11 cellular contexts compared by ENCODE assay signal in genomic region chr1:94095112-94095637, GRCh38. TPM values are rescaled to one million over a fixed set of nuclear protein-coding genes. Genes with fewer than 3 reads are reported as not detected.
DNase-seq lines count a peak whose midpoint lies in the region; ATAC-seq and TF ChIP-seq lines count a peak whose summit lies in the region.
"Had no signal": no experiment of that assay in that cellular context is flagged by ENCODE, and none has a peak within 500 bp of the region (broad histone marks: within the 10 kb centered on the region; RNA-seq: fewer than 3 reads in every experiment).

No MANE protein-coding gene starts in this region.

- CTCF ChIA-PET in RWPE1 (lab: Yijun Ruan, JAX) = interaction anchor here (0.5 to 0.8 kb wide), 2 partner anchors 10 to 35 kb away, joined by 3 read pairs; no protein-coding TSS in a partner anchor

- POLR2A ChIA-PET in RWPE1 (lab: Yijun Ruan, JAX; ENCODE audit: low non-redundant PET) = no interaction called here

- H3K27ac Mint-ChIP-seq in immature natural killer cell = no peak overlapping the region

- no peak for ATAC-seq in lung (ENCODE audit: insufficient read depth, low FRiP score)

- peaks cover 1 to 8% (median 4%) of the 10 kb centered on the region in 3 donors for H3K27me3 Mint-ChIP-seq in immature natural killer cell (ENCODE audit: low read depth in 3 of 3)

- H3K27me3 ChIP-seq in ectodermal cell (ENCODE audit: control insufficient read depth, insufficient read depth, low read length, poor library complexity, severe bottlenecking) (no peaks in the 10 kb centered on the region), lung (ENCODE audit: control insufficient read depth, insufficient read depth) (no peaks in the 10 kb centered on the region)

- H3K9me3 ChIP-seq in KOPT-K1 (ENCODE audit: insufficient read depth, low read length, poor library complexity, severe bottlenecking) (no peaks in the 10 kb centered on the region), ectodermal cell (ENCODE audit: control insufficient read depth, low read length) (no peaks in the 10 kb centered on the region), lung (ENCODE audit: control insufficient read depth in 2 of 2, insufficient read depth in 1 of 2, low read length in 1 of 2) (no peaks in the 10 kb centered on the region)

- TF ChIP-seq CTCF in lung (IDR thresholded peaks at IDR 0.05; ENCODE audit: control extremely low read depth, extremely low read depth) = no peak
- no peak for TF ChIP-seq CTCF in RWPE1 (conservative IDR thresholded peaks at IDR 0.05; ENCODE audit: low read depth)

- DNase-seq in lung (ENCODE audit: low spot score) (no peak), substantia nigra (lab: John Stamatoyannopoulos, UW) (peak in 30 of 49 donors; percentile 4 to 83 (median 40)), RWPE1 (ENCODE audit: low spot score) (no peak), NCI-H510A treated with DMSO at 0.1 percent for 48 hours (lab: John Stamatoyannopoulos, UW) (no peak), SK-N-DZ (ENCODE audit: low spot score) (no peak), immature natural killer cell (no peak)
- DNase-seq: stimulated activated CD8-positive, alpha-beta memory T cell treated with anti-CD3 and anti-CD28 coated beads, Interleukin-4, amount 100 ng/mL, for 48 hours had no signal

- peaks cover 0 to 4% (median 0%) of the 10 kb centered on the region in 3 donors for H3K36me3 Mint-ChIP-seq in immature natural killer cell

- WGBS in ectodermal cell, 2 experiments = 88% methylated on average over 21 of the region's 21 CpGs
- 61 to 75% methylated on average over 21 of the region's 21 CpGs for WGBS in lung, 2 donors

- H3K27ac ChIP-seq in KOPT-K1 (ENCODE audit: low read depth, low read length, poor library complexity, severe bottlenecking) (peak overlapping the region; percentile 95), ectodermal cell (ENCODE audit: insufficient read depth, low read depth, low read length, poor library complexity, severe bottlenecking) (peak overlapping the region; percentile 0), lung (ENCODE audit: low read depth in 1 of 2, low read length in 1 of 2) (peak overlapping the region; percentile 66 to 89), substantia nigra (ENCODE audit: low read depth, low read length, poor library complexity, severe bottlenecking) (peak overlapping the region; percentile 35), RWPE1 (no peak overlapping the region)

- no peak overlapping the region for H3K4me3 Mint-ChIP-seq in immature natural killer cell

- no peaks in the 10 kb centered on the region for H3K36me3 ChIP-seq in KOPT-K1 (ENCODE audit: insufficient read depth, low read length)
- no peaks in the 10 kb centered on the region for H3K36me3 ChIP-seq in ectodermal cell (ENCODE audit: control insufficient read depth, insufficient read depth, low read length)
- H3K36me3 ChIP-seq in lung (ENCODE audit: control insufficient read depth in 2 of 2, insufficient read depth in 2 of 2, low read length in 2 of 2) = no peaks in the 10 kb centered on the region

- H3K4me3 ChIP-seq in ectodermal cell (ENCODE audit: insufficient read depth, low read depth, low read length) = no peak overlapping the region
- no peak overlapping the region for H3K4me3 ChIP-seq in lung

- H3K9me3 Mint-ChIP-seq in immature natural killer cell = no peaks in the 10 kb centered on the region

- H3K4me1 ChIP-seq in ectodermal cell (ENCODE audit: control insufficient read depth, insufficient read depth, low read length) = peaks cover 48% of the 10 kb centered on the region
- peaks cover 7 to 13% of the 10 kb centered on the region in 2 donors for H3K4me1 ChIP-seq in lung (ENCODE audit: control insufficient read depth in 2 of 2, insufficient read depth in 2 of 2, low read length in 2 of 2)

- H3K4me1 Mint-ChIP-seq in immature natural killer cell = peaks cover 15 to 20% of the 10 kb centered on the region in 2 donors

RNA-seq across cellular contexts. Expression of gene ABCA4, which starts 25.8 kb away (rescaled TPM):
- polyA plus RNA-seq in ectodermal cell (2013, experiment 1 of 4) = 0.43 TPM
- 0.36 TPM for polyA plus RNA-seq in ectodermal cell (2013, experiment 2 of 4)
- polyA plus RNA-seq in ectodermal cell (2013, experiment 3 of 4) = 0.27 TPM
- polyA plus RNA-seq in ectodermal cell (2013, experiment 4 of 4) = 0.41 TPM
- 1 to 10 TPM in 1 of 2 donors, under 1 TPM in 1; 1.00 to 1.0 TPM for total RNA-seq in lung
- polyA plus RNA-seq in lung = under 1 TPM; 0.21 to 0.33 TPM
- 0.58 and 1.2 TPM in 2 replicates for polyA plus RNA-seq in SK-N-DZ (2014; cell fraction: cytosol; rRNA removed)
- polyA plus RNA-seq in SK-N-DZ (2014; cell fraction: nucleus; rRNA removed) = 1.7 and 2.0 TPM in 2 replicates
- under 1 TPM in 1 of 3 donors, not detected in 2; 0.08 TPM for polyA plus RNA-seq in immature natural killer cell
- total RNA-seq: epithelial cell of proximal tubule; T-helper 2 cell treated with Interferon-gamma antibody and Interleukin-4, amounts not matched to agents 100 ng/mL and 5 ng/mL, for 36 hours had no signal

Comparison
In these comparisons a context has a peak if more than half of its experiments do, and no peak if none do; other contexts are left out.
1. DNase-seq: peak in substantia nigra (30 of 49); none in lung (single experiment), RWPE1 (single experiment), NCI-H510A treated with DMSO at 0.1 percent for 48 hours (single experiment), SK-N-DZ (single experiment) and immature natural killer cell (0 of 3).